Comparison of ENCODE assay signal across 10 cellular contexts in the genomic region with DNA sequence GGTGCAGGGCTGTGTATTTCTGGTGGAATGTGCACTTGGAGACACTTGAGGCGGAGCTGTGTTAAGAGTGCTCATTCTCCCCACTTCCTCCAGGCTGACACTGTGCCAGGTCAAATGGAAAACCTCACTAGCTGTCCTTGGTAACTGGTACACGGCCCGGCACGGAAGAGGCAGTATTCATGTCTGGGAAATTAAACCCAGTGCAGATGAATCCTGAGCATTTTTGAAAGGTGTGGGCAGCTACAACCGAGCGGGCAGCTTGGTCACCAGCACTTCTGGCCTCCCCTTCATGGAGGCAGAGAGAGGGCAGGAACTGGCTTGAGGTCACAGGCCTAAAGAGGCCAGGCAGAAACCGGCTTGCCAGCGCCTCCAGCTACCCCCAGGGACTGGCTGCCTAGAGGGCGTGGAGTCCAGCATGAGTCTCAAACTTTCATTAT. TPM values are rescaled to one million over a fixed set of nuclear protein-coding genes. Genes with fewer than 3 reads are reported as not detected.
DNase-seq lines count a peak whose midpoint lies in the region; ATAC-seq and TF ChIP-seq lines count a peak whose summit lies in the region.
"Had no signal": no experiment of that assay in that cellular context is flagged by ENCODE, and none has a peak within 500 bp of the region (broad histone marks: within the 10 kb centered on the region; RNA-seq: fewer than 3 reads in every experiment).

No MANE protein-coding gene starts in this region.

- no peak for TF ChIP-seq POLR2A in upper lobe of left lung (IDR thresholded peaks at IDR 0.05)

- CTCF ChIA-PET in activated CD4-positive, alpha-beta memory T cell treated with anti-CD3 and anti-CD28 coated beads, Interleukin-2, amount 10 ng/mL, durations not matched to agents 7 days and 5 days (lab: Charles Lee) = interaction anchor here (0.7 to 1.6 kb wide), 2 partner anchors 26 to 37 kb away, joined by 3 read pairs; no protein-coding TSS in a partner anchor

- H3K4me1 Mint-ChIP-seq in activated CD4-positive, alpha-beta memory T cell treated with anti-CD3 and anti-CD28 coated beads, Interleukin-2, amount 10 ng/mL, durations not matched to agents 7 days and 5 days = peaks cover 35% of the 10 kb centered on the region

- no peak for TF ChIP-seq EP300 in upper lobe of left lung (IDR thresholded peaks at IDR 0.05)

- POLR2A ChIA-PET in activated CD4-positive, alpha-beta memory T cell treated with anti-CD3 and anti-CD28 coated beads, Interleukin-2, amount 10 ng/mL, durations not matched to agents 7 days and 5 days (lab: Charles Lee) = interaction anchor here (0.7 to 3.0 kb wide), 5 partner anchors 11 to 234 kb away, joined by 3 to 10 read pairs (median 9); no protein-coding TSS in a partner anchor

- peaks cover 29% of the 10 kb centered on the region for H3K36me3 Mint-ChIP-seq in activated CD4-positive, alpha-beta memory T cell treated with anti-CD3 and anti-CD28 coated beads, Interleukin-2, amount 10 ng/mL, durations not matched to agents 7 days and 5 days (ENCODE audit: low read depth)

- H3K9me3 ChIP-seq in right atrium auricular region = no peaks in the 10 kb centered on the region
- no peaks in the 10 kb centered on the region for H3K9me3 ChIP-seq in left lung
- H3K9me3 ChIP-seq in upper lobe of left lung = no peaks in the 10 kb centered on the region

- intact Hi-C loops in Right ventricle myocardium superior (cut with DNase I) (no loop called here), left lung (cut with DNase I) (no loop called here)

- WGBS in upper lobe of left lung, 2 donors = 59 to 70% methylated on average over 9 of the region's 9 CpGs

- no peaks in the 10 kb centered on the region for H3K27me3 ChIP-seq in right atrium auricular region
- H3K27me3 ChIP-seq in left lung = no peaks in the 10 kb centered on the region
- no peaks in the 10 kb centered on the region for H3K27me3 ChIP-seq in upper lobe of left lung

- H3K27ac ChIP-seq in right atrium auricular region (no peak overlapping the region), left lung (peak overlapping the region in 1 of 2 donors; percentile 75), upper lobe of left lung (peak overlapping the region; percentile 73 to 83 (median 78))

- H3K36me3 ChIP-seq in right atrium auricular region (peaks cover 39% of the 10 kb centered on the region), left lung (peaks cover 0 to 43% of the 10 kb centered on the region in 2 donors), upper lobe of left lung (peaks cover 19 to 45% (median 41%) of the 10 kb centered on the region in 4 donors)

- H3K4me1 ChIP-seq in right atrium auricular region (peaks cover 0 to 25% of the 10 kb centered on the region in 2 donors), left lung (peaks cover 15 to 28% of the 10 kb centered on the region in 2 donors), upper lobe of left lung (peaks cover 23 to 38% (median 31%) of the 10 kb centered on the region in 4 donors)

- H3K27ac Mint-ChIP-seq in activated CD4-positive, alpha-beta memory T cell treated with anti-CD3 and anti-CD28 coated beads, Interleukin-2, amount 10 ng/mL, durations not matched to agents 7 days and 5 days = no peak overlapping the region

- peak overlapping the region; percentile 93 for H3K4me3 Mint-ChIP-seq in activated CD4-positive, alpha-beta memory T cell treated with anti-CD3 and anti-CD28 coated beads, Interleukin-2, amount 10 ng/mL, durations not matched to agents 7 days and 5 days

- H3K4me3 ChIP-seq in right atrium auricular region (no peak overlapping the region), left lung (peak overlapping the region in 1 of 2 donors; percentile 95), upper lobe of left lung (peak overlapping the region in 3 of 4 donors; percentile 96 to 99 (median 97))

- no peaks in the 10 kb centered on the region for H3K9me3 Mint-ChIP-seq in activated CD4-positive, alpha-beta memory T cell treated with anti-CD3 and anti-CD28 coated beads, Interleukin-2, amount 10 ng/mL, durations not matched to agents 7 days and 5 days
- H3K9me3 Mint-ChIP-seq: dendritic cell treated with granulocyte-macrophage colony-stimulating factor and Interleukin-4, amounts not matched to agents 40 ng/mL and 50 ng/mL, for 4 days had no signal

- DNase-seq in Right ventricle myocardium superior (peak; percentile 33), right atrium auricular region (ENCODE audit: low spot score) (no peak), left lung (peak; percentile 73 to 75), upper lobe of left lung (peak in 1 of 2 donors; percentile 84), NCI-H2029 (lab: John Stamatoyannopoulos, UW) (no peak), NCI-H2029 treated with DMSO at 0.1 percent for 48 hours (lab: John Stamatoyannopoulos, UW) (no peak)
- no peak for DNase-seq in activated CD4-positive, alpha-beta memory T cell treated with anti-CD3 and anti-CD28 coated beads, Interleukin-2, amount 10 ng/mL, durations not matched to agents 7 days and 5 days

- TF ChIP-seq CTCF in right atrium auricular region (IDR thresholded peaks at IDR 0.05) = no peak
- no peak for TF ChIP-seq CTCF in left lung (IDR thresholded peaks at IDR 0.05)
- no peak for TF ChIP-seq CTCF in upper lobe of left lung (IDR thresholded peaks at IDR 0.05)

- ATAC-seq in Right ventricle myocardium superior (ENCODE audit: poor library complexity) (no peak), left lung (peak; percentile 76), upper lobe of left lung (ENCODE audit: low FRiP score in 2 of 2) (peak; percentile 1 to 85), HG03565 (IDR thresholded peaks at IDR 0.05; ENCODE audit: unreplicated experiment) (no peak)

- no peaks in the 10 kb centered on the region for H3K27me3 Mint-ChIP-seq in activated CD4-positive, alpha-beta memory T cell treated with anti-CD3 and anti-CD28 coated beads, Interleukin-2, amount 10 ng/mL, durations not matched to agents 7 days and 5 days
- H3K27me3 Mint-ChIP-seq: dendritic cell treated with granulocyte-macrophage colony-stimulating factor and Interleukin-4, amounts not matched to agents 40 ng/mL and 50 ng/mL, for 4 days had no signal

RNA-seq across cellular contexts. Expression of gene CLPTM1L, which starts 1.6 kb away (rescaled TPM):
- total RNA-seq in Right ventricle myocardium superior (30.4 TPM), right atrium auricular region (10 to 100 TPM; 56.6 to 85.4 TPM), left lung (100 to 1,000 TPM; 169 to 171 TPM), upper lobe of left lung (100 to 1,000 TPM; 135 to 311 (median 204) TPM)
- 100 to 1,000 TPM in 1 of 2 experiments, 10 to 100 TPM in 1; 99.7 to 101 TPM for total RNA-seq in activated CD4-positive, alpha-beta memory T cell treated with anti-CD3 and anti-CD28 coated beads, Interleukin-2, amount 10 ng/mL, durations not matched to agents 7 days and 5 days

RNA-seq across cellular contexts. Expression of gene TERT, which starts 48.5 kb away (rescaled TPM):
- total RNA-seq in Right ventricle myocardium superior (not detected), right atrium auricular region (not detected), left lung (under 1 TPM; 0.09 to 0.13 TPM), upper lobe of left lung (under 1 TPM in 2 of 6 donors, not detected in 4; 0.06 to 0.07 TPM)
- 1 to 10 TPM; 2.1 to 2.2 TPM for total RNA-seq in activated CD4-positive, alpha-beta memory T cell treated with anti-CD3 and anti-CD28 coated beads, Interleukin-2, amount 10 ng/mL, durations not matched to agents 7 days and 5 days
- total RNA-seq: kidney epithelial cell had no signal

Comparison
In these comparisons a context has a peak if more than half of its experiments do, and no peak if none do; other contexts are left out.
1. DNase-seq: peak in Right ventricle myocardium superior (single experiment) and left lung (2 of 2); none in right atrium auricular region (single experiment), activated CD4-positive, alpha-beta memory T cell treated with anti-CD3 and anti-CD28 coated beads, Interleukin-2, amount 10 ng/mL, durations not matched to agents 7 days and 5 days (single experiment), NCI-H2029 (single experiment) and NCI-H2029 treated with DMSO at 0.1 percent for 48 hours (single experiment).
2. ATAC-seq: peak in left lung (single experiment) and upper lobe of left lung (2 of 2); none in Right ventricle myocardium superior (single experiment) and HG03565 (single experiment).
3. H3K27ac ChIP-seq: peak in upper lobe of left lung (4 of 4); none in right atrium auricular region (0 of 2).
4. H3K4me3 ChIP-seq: peak in upper lobe of left lung (3 of 4); none in right atrium auricular region (0 of 2).